In the genomic region with DNA sequence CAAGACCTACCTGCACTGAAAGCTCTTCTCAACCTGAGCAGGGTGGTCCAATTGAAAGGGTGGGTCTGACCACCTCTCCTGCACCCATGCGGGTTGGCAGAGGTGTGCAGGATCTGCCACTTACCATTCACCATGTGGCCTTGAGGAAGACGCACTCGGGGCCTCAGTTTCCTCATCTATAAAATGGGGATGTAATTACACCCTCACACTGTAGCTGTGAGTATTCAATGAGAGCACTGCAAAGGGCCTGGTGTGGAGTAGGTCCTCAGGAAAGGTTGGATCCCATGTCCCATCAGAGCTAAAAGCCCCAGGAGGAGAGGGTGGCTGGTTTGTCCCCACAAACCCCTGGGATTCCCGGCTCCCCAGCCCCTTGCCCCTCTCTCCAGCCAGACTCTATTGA, we compare ENCODE assay signal across 8 cellular contexts. TPM values are rescaled to one million over a fixed set of nuclear protein-coding genes. Genes with fewer than 3 reads are reported as not detected.
DNase-seq lines count a peak whose midpoint lies in the region; ATAC-seq, FAIRE-seq and TF ChIP-seq lines count a peak whose summit lies in the region.

No MANE protein-coding gene starts in this region.

- H3K9ac ChIP-seq in colonic mucosa (ENCODE audit: low read depth in 2 of 2, low read length in 2 of 2), result peak overlapping the region; percentile 19 to 71

- no peaks in the 10 kb centered on the region for H3K27me3 Mint-ChIP-seq in stimulated activated naive B cell treated with anti-CD40 and anti-IgM and Interleukin-4, amounts not matched to agents 10 μg/mL and 1 μg/mL and 100 μg/mL, for 72 hours

- TF ChIP-seq CTCF in colonic mucosa (IDR thresholded peaks at IDR 0.05), result no peak
- TF ChIP-seq CTCF in right lobe of liver (IDR thresholded peaks at IDR 0.05), result no peak
- TF ChIP-seq CTCF in spleen (IDR thresholded peaks at IDR 0.05 in 8 of 11, conservative IDR thresholded peaks at IDR 0.05 in 3 of 11), result no peak

- H3K4me3 ChIP-seq in colonic mucosa, result no peak overlapping the region
- H3K4me3 ChIP-seq in right lobe of liver, result no peak overlapping the region
- H3K4me3 ChIP-seq in spleen, result peak overlapping the region in 4 of 8 donors; percentile 28 to 57 (median 43)
- no peak overlapping the region for H3K4me3 ChIP-seq in HAP-1

- FAIRE-seq in HTR-8/SVneo (lab: Jason Lieb, UNC), result peak; percentile 59

- H3K27ac Mint-ChIP-seq in stimulated activated naive B cell treated with anti-CD40 and anti-IgM and Interleukin-4, amounts not matched to agents 10 μg/mL and 1 μg/mL and 100 μg/mL, for 72 hours, result no peak overlapping the region

- H3K4me1 Mint-ChIP-seq in stimulated activated naive B cell treated with anti-CD40 and anti-IgM and Interleukin-4, amounts not matched to agents 10 μg/mL and 1 μg/mL and 100 μg/mL, for 72 hours, result peaks cover 13 to 28% of the 10 kb centered on the region in 2 donors

- H3K36me3 Mint-ChIP-seq in stimulated activated naive B cell treated with anti-CD40 and anti-IgM and Interleukin-4, amounts not matched to agents 10 μg/mL and 1 μg/mL and 100 μg/mL, for 72 hours, result peaks cover 33 to 51% of the 10 kb centered on the region in 2 donors

- WGBS in right lobe of liver (ENCODE audit: insufficient coverage, low coverage, low lambda C conversion rate, missing lambda C conversion rate), result 61% methylated on average over 3 of the region's 4 CpGs
- 75 to 83% (median 80%) methylated on average over 4 of the region's 4 CpGs for WGBS in spleen, 5 donors

- H3K27me3 ChIP-seq in colonic mucosa (no peaks in the 10 kb centered on the region), right lobe of liver (no peaks in the 10 kb centered on the region), spleen (replicated peaks in 1 of 7) (peaks cover 0 to 5% (median 0%) of the 10 kb centered on the region in 7 donors), HAP-1 (ENCODE audit: low read depth) (no peaks in the 10 kb centered on the region)

- H3K4me3 Mint-ChIP-seq in stimulated activated naive B cell treated with anti-CD40 and anti-IgM and Interleukin-4, amounts not matched to agents 10 μg/mL and 1 μg/mL and 100 μg/mL, for 72 hours, result no peak overlapping the region

- TF ChIP-seq POLR2A in right lobe of liver (IDR thresholded peaks at IDR 0.05) (no peak), spleen (IDR thresholded peaks at IDR 0.05) (no peak)

- peaks cover 8% of the 10 kb centered on the region for H3K4me1 ChIP-seq in colonic mucosa
- H3K4me1 ChIP-seq in right lobe of liver, result no peaks in the 10 kb centered on the region
- H3K4me1 ChIP-seq in spleen, result peaks cover 0 to 50% (median 9%) of the 10 kb centered on the region in 6 donors
- H3K4me1 ChIP-seq in HAP-1, result no peaks in the 10 kb centered on the region

- H3K9me3 ChIP-seq in colonic mucosa (no peaks in the 10 kb centered on the region), right lobe of liver (no peaks in the 10 kb centered on the region), spleen (no peaks in the 10 kb centered on the region), HAP-1 (no peaks in the 10 kb centered on the region)

- H3K9me3 Mint-ChIP-seq in stimulated activated naive B cell treated with anti-CD40 and anti-IgM and Interleukin-4, amounts not matched to agents 10 μg/mL and 1 μg/mL and 100 μg/mL, for 72 hours, result no peaks in the 10 kb centered on the region

- in situ Hi-C loops in HAP-1 (cut with MboI; ENCODE audit: low sequenced_read_pairs), result no loop called here

- H3K36me3 ChIP-seq in colonic mucosa (no peaks in the 10 kb centered on the region), right lobe of liver (peaks cover 0 to 18% (median 3%) of the 10 kb centered on the region in 4 donors), spleen (peaks cover 0 to 72% (median 24%) of the 10 kb centered on the region in 6 donors), HAP-1 (replicated peaks) (no peaks in the 10 kb centered on the region)

- peak overlapping the region; percentile 42 for H3K27ac ChIP-seq in colonic mucosa
- peak overlapping the region; percentile 43 to 51 (median 48) for H3K27ac ChIP-seq in right lobe of liver
- H3K27ac ChIP-seq in spleen, result peak overlapping the region in 7 of 8 donors; percentile 37 to 81 (median 73)

- DNase-seq in HTR-8/SVneo (ENCODE audit: insufficient read length, low spot score) (no peak), colonic mucosa (no peak), right lobe of liver (no peak), spleen (no peak), HAP-1 (ENCODE audit: low spot score in 2 of 2) (no peak), NCI-H748 (lab: John Stamatoyannopoulos, UW; ENCODE audit: unreplicated experiment) (no peak), COLO668 (lab: John Stamatoyannopoulos, UW; ENCODE audit: unreplicated experiment) (no peak)
- no peak for DNase-seq in stimulated activated naive B cell treated with anti-CD40 and anti-IgM and Interleukin-4, amounts not matched to agents 10 μg/mL and 1 μg/mL and 100 μg/mL, for 72 hours

- ATAC-seq in right lobe of liver, result no peak
- ATAC-seq in stimulated activated naive B cell treated with anti-CD40 and anti-IgM and Interleukin-4, amounts not matched to agents 10 μg/mL and 1 μg/mL and 100 μg/mL, for 72 hours (replicated peaks), result no peak

- intact Hi-C loops in colonic mucosa (cut with DNase I) (no loop called here), right lobe of liver (cut with DNase I) (no loop called here), spleen (cut with DNase I; ENCODE audit: low total_unique reads) (no loop called here)

RNA-seq across cellular contexts. Expression of a gene that starts 0.6 kb away (rescaled TPM):
- total RNA-seq in colonic mucosa (100 to 1,000 TPM in 1 of 2 donors, 10 to 100 TPM in 1; 86.8 to 989 TPM), right lobe of liver (100 to 1,000 TPM in 4 of 6 experiments, 10 to 100 TPM in 2; 41.2 to 158 (median 112) TPM), spleen (1,000 to 10,000 TPM in 1 of 7 donors, 100 to 1,000 TPM in 6; 117 to 1,088 (median 328) TPM)
- polyA plus RNA-seq in spleen, result 100 to 1,000 TPM; 247 to 807 (median 469) TPM

RNA-seq across cellular contexts. Expression of a gene that starts 20.1 kb away (rescaled TPM):
- total RNA-seq in colonic mucosa (10 to 100 TPM; 42.9 to 69.3 TPM), right lobe of liver (10 to 100 TPM; 24.6 to 49.9 (median 35.5) TPM), spleen (10 to 100 TPM; 40.3 to 83.8 (median 58.3) TPM)
- 10 to 100 TPM; 21.3 to 36.0 (median 24.0) TPM for polyA plus RNA-seq in spleen

RNA-seq across cellular contexts. Expression of a gene that starts 33.3 kb away (rescaled TPM):
- total RNA-seq in colonic mucosa, result 100 to 1,000 TPM; 111 to 195 TPM
- total RNA-seq in right lobe of liver, result 10 to 100 TPM; 19.3 to 28.5 (median 25.8) TPM
- total RNA-seq in spleen, result 100 to 1,000 TPM in 5 of 7 donors, 10 to 100 TPM in 2; 92.6 to 152 (median 117) TPM
- polyA plus RNA-seq in spleen, result 10 to 100 TPM; 27.3 to 53.4 (median 52.3) TPM

RNA-seq across cellular contexts. Expression of a gene that starts 33.9 kb away (rescaled TPM):
- 10 to 100 TPM; 20.0 to 20.3 TPM for total RNA-seq in colonic mucosa
- 1 to 10 TPM; 5.6 to 9.4 (median 7.3) TPM for total RNA-seq in right lobe of liver
- total RNA-seq in spleen, result 10 to 100 TPM; 13.1 to 29.6 (median 20.9) TPM
- 1 to 10 TPM; 5.6 to 9.9 (median 6.7) TPM for polyA plus RNA-seq in spleen

RNA-seq across cellular contexts. Expression of a gene that starts 54.5 kb away (rescaled TPM):
- total RNA-seq in colonic mucosa (10 to 100 TPM; 76.4 to 80.5 TPM), right lobe of liver (10 to 100 TPM; 22.2 to 39.1 (median 29.3) TPM), spleen (10 to 100 TPM; 58.6 to 80.4 (median 67.2) TPM)
- 10 to 100 TPM; 14.3 to 28.3 (median 16.2) TPM for polyA plus RNA-seq in spleen
